Comparison of ENCODE assay signal across 1 cellular context in genomic region chr18:28081516-28081915, GRCh38.
TF ChIP-seq lines count a peak whose summit lies in the region.

No MANE protein-coding gene starts in this region.

TF ChIP-seq in H1, 55 proteins besides CTCF, POLR2A, EP300 and RAD21:
- TF ChIP-seq MAFK (IDR thresholded peaks at IDR 0.05; ENCODE audit: low read depth, low read length) (peak; percentile 46; the same call in 1 of the 2 replicates), CBX8 (IDR thresholded peaks at IDR 0.05; ENCODE audit: borderline replicate concordance, low read depth, low read length) (no peak)
TF ChIP-seq in H1: peak in this region for 1.
